In genomic region chr4:184503869-184504300, GRCh38 we compare ENCODE assay signal across 10 cellular contexts. TPM values are rescaled to one million over a fixed set of nuclear protein-coding genes. Genes with fewer than 3 reads are reported as not detected.
DNase-seq lines count a peak whose midpoint lies in the region; ATAC-seq, FAIRE-seq and TF ChIP-seq lines count a peak whose summit lies in the region.
"Had no signal": no experiment of that assay in that cellular context is flagged by ENCODE, and none has a peak within 500 bp of the region (broad histone marks: within the 10 kb centered on the region; RNA-seq: fewer than 3 reads in every experiment).

No MANE protein-coding gene starts in this region.

- H3K4me1 ChIP-seq in astrocyte (ENCODE audit: insufficient read depth, low read length), result no peaks in the 10 kb centered on the region
- H3K4me1 ChIP-seq in pancreas, result no peaks in the 10 kb centered on the region

- H3K27ac Mint-ChIP-seq in astrocyte (ENCODE audit: unreplicated experiment), result peak overlapping the region; percentile 5

- H4K20me1 ChIP-seq in astrocyte (ENCODE audit: insufficient read depth, low read length), result no peaks in the 10 kb centered on the region

- no peak for FAIRE-seq in astrocyte (lab: Jason Lieb, UNC)
- no peak for FAIRE-seq in pancreas (lab: Jason Lieb, UNC)

- H3K36me3 Mint-ChIP-seq in astrocyte (ENCODE audit: low read depth, unreplicated experiment), result no peaks in the 10 kb centered on the region

- H3K27me3 ChIP-seq in astrocyte (ENCODE audit: insufficient read depth, low read length) (no peaks in the 10 kb centered on the region), pancreas (no peaks in the 10 kb centered on the region)

- H3K4me2 ChIP-seq in astrocyte (ENCODE audit: low read length), result no peak overlapping the region

- H3K9me3 ChIP-seq in astrocyte (ENCODE audit: insufficient read depth, low read depth, low read length), result no peaks in the 10 kb centered on the region
- no peaks in the 10 kb centered on the region for H3K9me3 ChIP-seq in pancreas

- no peak overlapping the region for H3K9ac ChIP-seq in astrocyte (ENCODE audit: low read length)

- WGBS in pancreas, 2 donors, result 77 to 79% methylated on average over 8 of the region's 8 CpGs

- TF ChIP-seq CTCF in astrocyte (IDR thresholded peaks at IDR 0.05; ENCODE audit: insufficient read depth, low read depth, low read length) (no peak), pancreas (IDR thresholded peaks at IDR 0.05) (no peak)

- H2AFZ ChIP-seq in astrocyte (ENCODE audit: low read depth, low read length), result no peak overlapping the region

- no peak overlapping the region for H3K4me3 Mint-ChIP-seq in astrocyte (ENCODE audit: unreplicated experiment)

- H3K79me2 ChIP-seq in astrocyte (ENCODE audit: insufficient read depth, low read length), result no peaks in the 10 kb centered on the region

- peaks cover 2% of the 10 kb centered on the region for H3K4me1 Mint-ChIP-seq in astrocyte (ENCODE audit: low read depth, unreplicated experiment)

- no peaks in the 10 kb centered on the region for H3K36me3 ChIP-seq in astrocyte (ENCODE audit: insufficient read depth, low read length)
- no peaks in the 10 kb centered on the region for H3K36me3 ChIP-seq in pancreas

- ATAC-seq in pancreas (peak in 3 of 4 donors; percentile 48 to 88 (median 85)), HG03139 (IDR thresholded peaks at IDR 0.05; ENCODE audit: unreplicated experiment) (no peak), GM21529 (IDR thresholded peaks at IDR 0.05; ENCODE audit: unreplicated experiment) (no peak)

- DNase-seq in NCI-H1694 treated with DMSO at 0.1 percent for 48 hours (lab: John Stamatoyannopoulos, UW), result peak; percentile 32
- no peak for DNase-seq in NCI-H1694 (lab: John Stamatoyannopoulos, UW)
- peak; percentile 32 for DNase-seq in NCI-H510A treated with DMSO at 0.1 percent for 48 hours (lab: John Stamatoyannopoulos, UW)
- peak; percentile 19 for DNase-seq in astrocyte (ENCODE audit: low read depth)
- peak in 1 of 6 donors; percentile 6 for DNase-seq in pancreas
- DNase-seq in NCI-H524 (lab: John Stamatoyannopoulos, UW), result no peak
- DNase-seq: cortex of kidney had no signal

- no peak overlapping the region for H3K4me3 ChIP-seq in astrocyte (ENCODE audit: insufficient read depth, low read depth, low read length)
- H3K4me3 ChIP-seq in pancreas, result no peak overlapping the region

- H3K27ac ChIP-seq in astrocyte (ENCODE audit: low read depth, low read length) (no peak overlapping the region), pancreas (no peak overlapping the region)
- H3K27ac ChIP-seq: 22Rv1 had no signal

- intact Hi-C loops in pancreas (cut with DNase I), result no loop called here

- peaks cover 5% of the 10 kb centered on the region for H3K9me3 Mint-ChIP-seq in astrocyte (ENCODE audit: unreplicated experiment)

- peaks cover 7% of the 10 kb centered on the region for H3K27me3 Mint-ChIP-seq in astrocyte (ENCODE audit: low read depth, unreplicated experiment)

RNA-seq across cellular contexts. Expression of gene IRF2, which starts 29.5 kb away (rescaled TPM):
- total RNA-seq in astrocyte, result 12.6 and 18.0 TPM in 2 replicates
- total RNA-seq in pancreas, result 10 to 100 TPM in 5 of 6 donors, 1 to 10 TPM in 1; 7.4 to 32.3 (median 14.2) TPM
- polyA plus RNA-seq in pancreas, result 1 to 10 TPM; 6.8 to 10.0 TPM

Comparison
In these comparisons a context has a peak if more than half of its experiments do, and no peak if none do; other contexts are left out.
1. DNase-seq: peak in NCI-H1694 treated with DMSO at 0.1 percent for 48 hours (single experiment), NCI-H510A treated with DMSO at 0.1 percent for 48 hours (single experiment) and astrocyte (single experiment); none in NCI-H1694 (single experiment) and NCI-H524 (0 of 2).
2. ATAC-seq: peak in pancreas (3 of 4); none in HG03139 (single experiment) and GM21529 (single experiment).